23 cellular contexts compared by ENCODE assay signal in the genomic region with DNA sequence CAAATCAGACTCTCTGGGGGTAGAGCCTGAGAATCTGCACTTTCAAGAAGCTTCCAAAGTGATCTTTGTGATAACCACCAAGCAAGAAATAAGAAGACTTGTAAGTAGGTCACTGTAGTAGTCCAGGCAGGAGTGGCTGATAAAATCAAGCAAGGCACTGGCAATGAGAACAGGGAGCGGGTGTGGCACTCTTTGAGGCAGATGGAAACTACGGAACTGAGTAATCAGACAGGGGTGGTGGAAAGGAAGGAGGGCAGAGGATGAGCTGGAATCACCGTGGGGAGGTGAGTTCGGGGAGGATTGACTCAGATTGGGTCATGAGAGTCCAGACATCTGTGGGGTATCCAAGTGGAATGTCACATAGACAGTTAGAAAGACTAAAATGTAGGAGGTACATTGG.
"Had no signal": no experiment of that assay in that cellular context is flagged by ENCODE, and none has a peak within 500 bp of the region (broad histone marks: within the 10 kb centered on the region; RNA-seq: fewer than 3 reads in every experiment).

No MANE protein-coding gene starts in this region.

- H3K4me3 ChIP-seq: colonic mucosa, lung, stomach had no signal

- DNase-seq: activated B cell treated with CpG ODN at 0.5 μM for 24 hours; activated CD4-positive, alpha-beta memory T cell treated with anti-CD3 and anti-CD28 coated beads for 36 hours; activated CD4-positive, alpha-beta T cell treated with anti-CD3 and anti-CD28 coated beads for 4 hours; activated naive CD4-positive, alpha-beta T cell; activated naive CD8-positive, alpha-beta T cell treated with anti-CD3 and anti-CD28 coated beads, Interleukin-2, amount 10 ng/mL, durations not matched to agents 7 days and 5 days; activated T-cell treated with anti-CD3 and anti-CD28 coated beads, Interleukin-2, amount 50 U/mL, for 1 hour; colonic mucosa; midbrain; nucleus accumbens; stimulated activated CD4-positive, alpha-beta T cell treated with anti-CD3 and anti-CD28 coated beads, Interleukin-4, amount 100 ng/mL, for 24 hours; stomach; T-helper 1 cell; T-helper 9 cell had no signal

- H3K27me3 ChIP-seq: colonic mucosa had no signal

- H3K4me1 ChIP-seq: colonic mucosa had no signal

- H3K4me3 Mint-ChIP-seq: activated B cell treated with CpG ODN at 0.5 μM for 24 hours; activated CD4-positive, alpha-beta memory T cell treated with anti-CD3 and anti-CD28 coated beads for 36 hours; activated naive CD8-positive, alpha-beta T cell treated with anti-CD3 and anti-CD28 coated beads, Interleukin-2, amount 10 ng/mL, durations not matched to agents 7 days and 5 days; activated T-helper 17 cell treated with anti-CD3 and anti-CD28 coated beads, Interleukin-2, amount 50 U/mL, for 72 hours; brain; central memory CD8-positive, alpha-beta T cell; endodermal cell; nephron; stimulated activated effector memory CD8-positive, alpha-beta T cell treated with anti-CD3 and anti-CD28 coated beads, Interleukin-12 subunit alpha, Interleukin-12 subunit beta, amount 100 ng/mL, for 72 hours; type B pancreatic cell had no signal

- H3K9me3 Mint-ChIP-seq: activated B cell treated with CpG ODN at 0.5 μM for 24 hours; activated CD4-positive, alpha-beta memory T cell treated with anti-CD3 and anti-CD28 coated beads for 36 hours; activated naive CD8-positive, alpha-beta T cell treated with anti-CD3 and anti-CD28 coated beads, Interleukin-2, amount 10 ng/mL, durations not matched to agents 7 days and 5 days; activated T-helper 17 cell treated with anti-CD3 and anti-CD28 coated beads, Interleukin-2, amount 50 U/mL, for 72 hours; central memory CD8-positive, alpha-beta T cell; endodermal cell; nephron; stimulated activated effector memory CD8-positive, alpha-beta T cell treated with anti-CD3 and anti-CD28 coated beads, Interleukin-12 subunit alpha, Interleukin-12 subunit beta, amount 100 ng/mL, for 72 hours; type B pancreatic cell had no signal

- H3K36me3 Mint-ChIP-seq: activated CD4-positive, alpha-beta memory T cell treated with anti-CD3 and anti-CD28 coated beads for 36 hours; activated naive CD8-positive, alpha-beta T cell treated with anti-CD3 and anti-CD28 coated beads, Interleukin-2, amount 10 ng/mL, durations not matched to agents 7 days and 5 days; brain; stimulated activated effector memory CD8-positive, alpha-beta T cell treated with anti-CD3 and anti-CD28 coated beads, Interleukin-12 subunit alpha, Interleukin-12 subunit beta, amount 100 ng/mL, for 72 hours; type B pancreatic cell had no signal

- H3K27ac Mint-ChIP-seq: activated B cell treated with CpG ODN at 0.5 μM for 24 hours; activated CD4-positive, alpha-beta memory T cell treated with anti-CD3 and anti-CD28 coated beads for 36 hours; activated naive CD8-positive, alpha-beta T cell treated with anti-CD3 and anti-CD28 coated beads, Interleukin-2, amount 10 ng/mL, durations not matched to agents 7 days and 5 days; activated T-helper 17 cell treated with anti-CD3 and anti-CD28 coated beads, Interleukin-2, amount 50 U/mL, for 72 hours; brain; endodermal cell; nephron; type B pancreatic cell had no signal

- H3K9me3 ChIP-seq: colonic mucosa, stomach had no signal

- H3K36me3 ChIP-seq: colonic mucosa, stomach had no signal

- H3K27ac ChIP-seq: colonic mucosa, stomach had no signal

- H3K27me3 Mint-ChIP-seq: activated CD4-positive, alpha-beta memory T cell treated with anti-CD3 and anti-CD28 coated beads for 36 hours had no signal

- ATAC-seq: activated T-helper 17 cell treated with anti-CD3 and anti-CD28 coated beads, Interleukin-2, amount 50 U/mL, for 72 hours; left lobe of liver; sciatic nerve; stimulated activated effector memory CD8-positive, alpha-beta T cell treated with anti-CD3 and anti-CD28 coated beads, Interleukin-12 subunit alpha, Interleukin-12 subunit beta, amount 100 ng/mL, for 72 hours had no signal
